Comparison of ENCODE assay signal across 29 cellular contexts in genomic region chrX:94635003-94635402, GRCh38.
"Had no signal": no experiment of that assay in that cellular context is flagged by ENCODE, and none has a peak within 500 bp of the region (broad histone marks: within the 10 kb centered on the region; RNA-seq: fewer than 3 reads in every experiment).

No MANE protein-coding gene starts in this region.

- FAIRE-seq: urothelium cell line had no signal

- ATAC-seq: stimulated activated effector memory CD8-positive, alpha-beta T cell treated with anti-CD3 and anti-CD28 coated beads, Interleukin-12 subunit alpha, Interleukin-12 subunit beta, amount 100 ng/mL, for 72 hours; stimulated activated memory B cell treated with anti-CD40 and anti-IgM and Interleukin-4, amounts not matched to agents 10 μg/mL and 1 μg/mL and 100 μg/mL, for 72 hours; stimulated activated naive B cell treated with anti-CD40 and anti-IgM and Interleukin-4, amounts not matched to agents 10 μg/mL and 1 μg/mL and 100 μg/mL, for 72 hours; stimulated activated naive CD8-positive, alpha-beta T cell treated with anti-CD3 and anti-CD28 coated beads, Interleukin-15, amount 100 ng/mL, for 72 hours; stimulated activated naive CD8-positive, alpha-beta T cell treated with anti-CD3 and anti-CD28 coated beads, Interleukin-15, Interleukin-2, amounts not matched to agents 100 U/mL and 50 U/mL, for 24 hours; upper lobe of right lung had no signal

- H3K4me3 Mint-ChIP-seq: stimulated activated effector memory CD8-positive, alpha-beta T cell treated with anti-CD3 and anti-CD28 coated beads, Interleukin-12 subunit alpha, Interleukin-12 subunit beta, amount 100 ng/mL, for 72 hours; stimulated activated memory B cell treated with anti-CD40 and anti-IgM and Interleukin-4, amounts not matched to agents 10 μg/mL and 1 μg/mL and 100 μg/mL, for 72 hours; stimulated activated naive B cell treated with anti-CD40 and anti-IgM and Interleukin-4, amounts not matched to agents 10 μg/mL and 1 μg/mL and 100 μg/mL, for 72 hours; stimulated activated naive CD8-positive, alpha-beta T cell treated with anti-CD3 and anti-CD28 coated beads, Interleukin-15, amount 100 ng/mL, for 72 hours; stimulated activated naive CD8-positive, alpha-beta T cell treated with anti-CD3 and anti-CD28 coated beads, Interleukin-15, Interleukin-2, amounts not matched to agents 100 ng/mL and 50 ng/mL, for 24 hours; type B pancreatic cell had no signal

- H3K36me3 Mint-ChIP-seq: stimulated activated effector memory CD8-positive, alpha-beta T cell treated with anti-CD3 and anti-CD28 coated beads, Interleukin-12 subunit alpha, Interleukin-12 subunit beta, amount 100 ng/mL, for 72 hours; stimulated activated memory B cell treated with anti-CD40 and anti-IgM and Interleukin-4, amounts not matched to agents 10 μg/mL and 1 μg/mL and 100 μg/mL, for 72 hours had no signal

- H3K36me3 ChIP-seq: stomach, suprapubic skin, thoracic aorta, thyroid gland, tibial artery, tibial nerve, transverse colon, upper lobe of left lung, upper lobe of right lung, uterus, vagina had no signal

- H3K4me1 Mint-ChIP-seq: stimulated activated effector memory CD8-positive, alpha-beta T cell treated with anti-CD3 and anti-CD28 coated beads, Interleukin-12 subunit alpha, Interleukin-12 subunit beta, amount 100 ng/mL, for 72 hours; stimulated activated memory B cell treated with anti-CD40 and anti-IgM and Interleukin-4, amounts not matched to agents 10 μg/mL and 1 μg/mL and 100 μg/mL, for 72 hours; stimulated activated naive B cell treated with anti-CD40 and anti-IgM and Interleukin-4, amounts not matched to agents 10 μg/mL and 1 μg/mL and 100 μg/mL, for 72 hours; stimulated activated naive CD8-positive, alpha-beta T cell treated with anti-CD3 and anti-CD28 coated beads, Interleukin-15, amount 100 ng/mL, for 72 hours had no signal

- H3K27ac Mint-ChIP-seq: stimulated activated effector memory CD8-positive, alpha-beta T cell treated with anti-CD3 and anti-CD28 coated beads, Interleukin-12 subunit alpha, Interleukin-12 subunit beta, amount 100 ng/mL, for 72 hours; stimulated activated memory B cell treated with anti-CD40 and anti-IgM and Interleukin-4, amounts not matched to agents 10 μg/mL and 1 μg/mL and 100 μg/mL, for 72 hours; stimulated activated naive B cell treated with anti-CD40 and anti-IgM and Interleukin-4, amounts not matched to agents 10 μg/mL and 1 μg/mL and 100 μg/mL, for 72 hours; stimulated activated naive CD8-positive, alpha-beta T cell treated with anti-CD3 and anti-CD28 coated beads, Interleukin-15, amount 100 ng/mL, for 72 hours; stimulated activated naive CD8-positive, alpha-beta T cell treated with anti-CD3 and anti-CD28 coated beads, Interleukin-15, Interleukin-2, amounts not matched to agents 100 ng/mL and 50 ng/mL, for 24 hours; type B pancreatic cell had no signal

- H3K27ac ChIP-seq: stomach, suprapubic skin, testis, thoracic aorta, thyroid gland, tibial artery, tibial nerve, transverse colon, upper lobe of left lung, upper lobe of right lung, uterus, vagina had no signal

- H3K27me3 ChIP-seq: stomach, suprapubic skin, testis, thyroid gland, tibial artery, tibial nerve, transverse colon, upper lobe of left lung, upper lobe of right lung, vagina had no signal

- H3K9me3 ChIP-seq: suprapubic skin, testis, thoracic aorta, thyroid gland, transverse colon, upper lobe of right lung, uterus, vagina had no signal

- H3K9me3 Mint-ChIP-seq: stimulated activated effector memory CD8-positive, alpha-beta T cell treated with anti-CD3 and anti-CD28 coated beads, Interleukin-12 subunit alpha, Interleukin-12 subunit beta, amount 100 ng/mL, for 72 hours had no signal

- H3K27me3 Mint-ChIP-seq: stimulated activated memory B cell treated with anti-CD40 and anti-IgM and Interleukin-4, amounts not matched to agents 10 μg/mL and 1 μg/mL and 100 μg/mL, for 72 hours; stimulated activated naive B cell treated with anti-CD40 and anti-IgM and Interleukin-4, amounts not matched to agents 10 μg/mL and 1 μg/mL and 100 μg/mL, for 72 hours; stimulated activated naive CD8-positive, alpha-beta T cell treated with anti-CD3 and anti-CD28 coated beads, Interleukin-15, amount 100 ng/mL, for 72 hours; stimulated activated naive CD8-positive, alpha-beta T cell treated with anti-CD3 and anti-CD28 coated beads, Interleukin-15, Interleukin-2, amounts not matched to agents 100 ng/mL and 50 ng/mL, for 24 hours; type B pancreatic cell had no signal

- H3K4me3 ChIP-seq: stomach, suprapubic skin, testis, thoracic aorta, thyroid gland, tibial artery, tibial nerve, transverse colon, upper lobe of left lung, upper lobe of right lung, uterus, vagina had no signal

- H3K4me1 ChIP-seq: stomach, suprapubic skin, testis, thyroid gland, tibial artery, tibial nerve, transverse colon, upper lobe of left lung, upper lobe of right lung, uterus, vagina had no signal

- DNase-seq: stimulated activated CD4-positive, alpha-beta T cell treated with anti-CD3 and anti-CD28 coated beads, Interleukin-2, amount 100 ng/mL, for 48 hours; stimulated activated CD4-positive, alpha-beta T cell treated with anti-CD3 and anti-CD28 coated beads, Interleukin-4, amount 100 ng/mL, for 1 hour; stimulated activated CD4-positive, alpha-beta T cell treated with anti-CD3 and anti-CD28 coated beads, Interleukin-4, amount 100 ng/mL, for 24 hours; stimulated activated CD4-positive, alpha-beta T cell treated with anti-CD3 and anti-CD28 coated beads, Interleukin-4, amount 100 ng/mL, for 4 hours; stimulated activated CD8-positive, alpha-beta memory T cell treated with anti-CD3 and anti-CD28 coated beads, Interleukin-4, amount 100 ng/mL, for 48 hours; stimulated activated naive B cell treated with anti-CD40 and anti-IgM and Interleukin-4, amounts not matched to agents 10 μg/mL and 1 μg/mL and 100 μg/mL, for 72 hours; stimulated activated naive CD4-positive, alpha-beta T cell; stimulated activated naive CD4-positive, alpha-beta T cell treated with Interleukin-2 at 50 U/mL for 16 hours; stimulated activated naive CD8-positive, alpha-beta T cell treated with anti-CD3 and anti-CD28 coated beads, Interleukin-15, amount 100 ng/mL, for 72 hours; stimulated activated naive CD8-positive, alpha-beta T cell treated with anti-CD3 and anti-CD28 coated beads, Interleukin-15, Interleukin-2, amounts not matched to agents 100 U/mL and 50 U/mL, for 24 hours; stomach; substantia nigra; testis; thyroid gland; tibial artery; transverse colon; trophoblast cell; upper lobe of left lung; upper lobe of right lung; uterus had no signal
